ENCODE assay signal across 8 cellular contexts in the genomic region with DNA sequence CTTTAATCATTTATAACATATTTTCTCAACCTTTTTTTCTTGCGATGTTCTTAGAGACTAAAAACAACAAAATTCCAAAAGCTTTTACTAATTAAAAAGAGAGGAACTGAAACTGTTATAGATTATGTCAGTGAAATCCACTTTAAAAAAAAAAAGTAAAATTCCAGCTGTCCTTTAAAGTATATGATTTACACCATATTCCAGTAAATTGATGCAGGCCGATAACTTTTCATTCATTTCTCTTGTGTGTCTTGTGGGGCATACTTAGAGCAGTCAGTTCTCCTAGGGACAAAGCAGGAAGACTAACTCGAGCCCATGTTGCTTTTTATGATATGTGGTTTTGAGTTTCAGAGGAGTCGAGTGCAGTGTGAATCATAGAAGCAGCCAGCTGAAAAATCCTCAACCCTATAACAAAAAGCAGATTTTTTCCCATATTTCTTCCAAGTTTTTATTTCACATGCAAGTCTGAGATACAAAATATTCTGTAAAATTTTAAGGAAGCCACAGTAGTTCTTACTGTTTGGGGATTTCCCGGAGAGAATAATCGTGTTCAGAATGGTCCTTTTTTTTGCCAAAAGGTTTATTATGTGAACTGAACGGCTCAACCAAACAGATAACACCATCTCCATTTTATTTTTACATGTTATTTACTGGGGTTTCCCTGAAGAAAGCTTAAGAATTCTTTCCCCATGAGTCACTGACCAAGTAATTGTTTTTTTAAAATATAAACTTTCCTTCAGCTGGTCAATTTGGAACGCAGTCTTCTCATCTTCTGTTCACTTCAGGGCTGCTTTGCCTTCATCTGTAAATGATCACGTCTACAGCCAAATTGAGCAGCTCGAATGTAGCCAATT.
DNase-seq lines count a peak whose midpoint lies in the region; ATAC-seq, FAIRE-seq and TF ChIP-seq lines count a peak whose summit lies in the region.

No MANE protein-coding gene starts in this region.

- POLR2A ChIA-PET in PC-9 (lab: Charles Lee; ENCODE audit: unreplicated experiment): interaction anchor here (0.5 to 0.6 kb wide), 2 partner anchors 17 to 31 kb away, joined by 4 to 5 read pairs; no protein-coding TSS in a partner anchor

- 44 to 74% (median 64%) methylated on average over 10 of the region's 10 CpGs for WGBS in small intestine, 3 donors

- H3K27me3 ChIP-seq in PC-9 (ENCODE audit: insufficient read depth, low read depth): no peaks in the 10 kb centered on the region
- H3K27me3 ChIP-seq in small intestine (ENCODE audit: control insufficient read depth in 2 of 2, insufficient read depth in 2 of 2, low read length in 2 of 2): no peaks in the 10 kb centered on the region

- no peak for TF ChIP-seq POLR2A in GM12892 (IDR thresholded peaks at IDR 0.05; ENCODE audit: low read depth, low read length)

- peak overlapping the region; percentile 44; the same call in 1 of the 2 replicates for H2AFZ ChIP-seq in PC-9

- H4K20me1 ChIP-seq in PC-9 (ENCODE audit: insufficient read depth): no peaks in the 10 kb centered on the region

- H3K4me3 ChIP-seq in PC-9 (no peak overlapping the region), small intestine (ENCODE audit: low read depth in 1 of 2, low read length in 2 of 2) (no peak overlapping the region)

- peaks cover 18% of the 10 kb centered on the region for H3K9me3 Mint-ChIP-seq in stimulated activated effector memory CD8-positive, alpha-beta T cell treated with anti-CD3 and anti-CD28 coated beads, Interleukin-12 subunit alpha, Interleukin-12 subunit beta, amount 100 ng/mL, for 72 hours

- H3K27ac Mint-ChIP-seq in stimulated activated effector memory CD8-positive, alpha-beta T cell treated with anti-CD3 and anti-CD28 coated beads, Interleukin-12 subunit alpha, Interleukin-12 subunit beta, amount 100 ng/mL, for 72 hours: no peak overlapping the region

- peaks cover 11% of the 10 kb centered on the region; the same call in 1 of the 2 replicates for H3K9me3 ChIP-seq in PC-9 (ENCODE audit: insufficient read depth, low read depth)
- H3K9me3 ChIP-seq in small intestine (ENCODE audit: control insufficient read depth, low read depth): no peaks in the 10 kb centered on the region

- H3K4me1 ChIP-seq in PC-9 (replicated peaks; ENCODE audit: insufficient read depth) (peaks cover 14% of the 10 kb centered on the region), small intestine (ENCODE audit: control insufficient read depth in 2 of 2, insufficient read depth in 1 of 2, low read depth in 1 of 2, low read length in 1 of 2) (no peaks in the 10 kb centered on the region)

- peak overlapping the region; percentile 44 for H3K4me3 Mint-ChIP-seq in stimulated activated effector memory CD8-positive, alpha-beta T cell treated with anti-CD3 and anti-CD28 coated beads, Interleukin-12 subunit alpha, Interleukin-12 subunit beta, amount 100 ng/mL, for 72 hours

- CTCF ChIA-PET in PC-9 (lab: Charles Lee): no interaction called here

- H3K79me2 ChIP-seq in PC-9 (ENCODE audit: low read depth): no peaks in the 10 kb centered on the region

- H3K4me1 Mint-ChIP-seq in stimulated activated effector memory CD8-positive, alpha-beta T cell treated with anti-CD3 and anti-CD28 coated beads, Interleukin-12 subunit alpha, Interleukin-12 subunit beta, amount 100 ng/mL, for 72 hours: peaks cover 42% of the 10 kb centered on the region

- H3F3A ChIP-seq in PC-9 (ENCODE audit: insufficient read depth, low read depth): peaks cover 3% of the 10 kb centered on the region; the same call in 1 of the 2 replicates

- peak in 1 of 2 experiments; percentile 50 for DNase-seq in PC-9
- peak; percentile 91 for DNase-seq in fibroblast of gingiva (ENCODE audit: low read depth)
- DNase-seq in stimulated activated effector memory CD8-positive, alpha-beta T cell treated with anti-CD3 and anti-CD28 coated beads, Interleukin-12 subunit alpha, Interleukin-12 subunit beta, amount 100 ng/mL, for 72 hours (ENCODE audit: low spot score in 2 of 2): no peak
- DNase-seq in pons (ENCODE audit: low spot score): no peak
- DNase-seq in small intestine: no peak
- DNase-seq in GM12892 (ENCODE audit: insufficient read length): no peak
- no peak for DNase-seq in NCI-H1436 treated with DMSO at 0.1 percent for 48 hours (lab: John Stamatoyannopoulos, UW)

- ATAC-seq in GM21723 (IDR thresholded peaks at IDR 0.05; ENCODE audit: unreplicated experiment): peak; percentile 29
- ATAC-seq in stimulated activated effector memory CD8-positive, alpha-beta T cell treated with anti-CD3 and anti-CD28 coated beads, Interleukin-12 subunit alpha, Interleukin-12 subunit beta, amount 100 ng/mL, for 72 hours: peak; percentile 44

- intact Hi-C loops in PC-9 (cut with micrococcal nuclease; ENCODE audit: unreplicated experiment): no loop called here

- no peak for TF ChIP-seq CTCF in PC-9 (conservative IDR thresholded peaks at IDR 0.05)

- H3K36me3 ChIP-seq in PC-9 (ENCODE audit: low read depth) (no peaks in the 10 kb centered on the region; the same call in 1 of the 2 replicates), small intestine (ENCODE audit: control insufficient read depth in 2 of 2, insufficient read depth in 2 of 2, low read length in 2 of 2) (no peaks in the 10 kb centered on the region)

- H3K9me2 ChIP-seq in PC-9 (ENCODE audit: insufficient read depth): no peaks in the 10 kb centered on the region; the same call in 1 of the 2 replicates

- peak overlapping the region; percentile 57 for H3K4me2 ChIP-seq in PC-9

- BruUV-seq in PC-9 (replicated peaks; lab: Mats Ljungman, UMichigan): no TSS peak

- FAIRE-seq in small intestine (lab: Jason Lieb, UNC) (no peak), GM12892 (lab: Jason Lieb, UNC) (no peak)

- no peaks in the 10 kb centered on the region for H3K36me3 Mint-ChIP-seq in stimulated activated effector memory CD8-positive, alpha-beta T cell treated with anti-CD3 and anti-CD28 coated beads, Interleukin-12 subunit alpha, Interleukin-12 subunit beta, amount 100 ng/mL, for 72 hours

- H3K27ac ChIP-seq in PC-9: peak overlapping the region; percentile 38
- H3K27ac ChIP-seq in small intestine (ENCODE audit: low read depth in 1 of 2, low read length in 1 of 2): peak overlapping the region in 1 of 2 donors; percentile 67
